In the genomic region with DNA sequence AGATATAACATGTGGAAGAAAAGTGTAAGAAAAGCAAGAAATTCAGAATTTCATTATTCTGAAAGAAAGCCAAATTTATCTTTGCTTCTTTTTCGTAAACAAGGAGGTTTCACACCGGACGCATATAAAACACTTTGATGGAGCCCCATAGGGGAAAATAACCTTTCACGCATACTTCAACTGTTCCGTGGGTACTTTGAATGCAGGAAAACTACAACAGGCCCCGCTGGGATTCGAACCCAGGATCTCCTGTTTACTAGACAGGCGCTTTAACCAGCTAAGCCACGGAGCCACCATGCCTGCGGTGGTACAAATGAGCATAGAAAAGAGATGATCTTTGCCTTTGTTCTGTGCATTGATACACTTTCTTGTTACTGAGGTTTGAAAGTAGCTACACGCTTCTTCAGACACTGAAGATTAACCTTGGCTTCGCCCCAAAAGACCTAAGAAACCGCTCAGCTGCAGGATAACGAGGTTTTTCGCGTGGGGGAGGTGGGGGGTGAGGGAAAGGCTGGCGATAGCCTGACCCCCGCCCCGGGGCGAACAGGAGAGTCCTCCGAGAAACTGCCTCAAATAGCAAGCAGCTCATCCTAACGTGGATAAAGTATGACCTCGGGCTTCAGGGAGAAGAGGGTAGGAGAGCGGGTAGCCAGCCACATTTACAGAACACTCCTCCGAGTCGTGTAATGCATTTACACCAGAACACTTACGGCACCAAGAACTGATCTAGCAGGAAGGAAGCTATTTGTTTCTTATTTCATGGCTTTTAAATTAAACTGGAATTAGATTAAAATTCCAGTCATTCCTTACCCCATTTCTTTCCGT, we compare ENCODE assay signal across 8 cellular contexts. TPM values are rescaled to one million over a fixed set of nuclear protein-coding genes. Genes with fewer than 3 reads are reported as not detected.
DNase-seq lines count a peak whose midpoint lies in the region; ATAC-seq and TF ChIP-seq lines count a peak whose summit lies in the region.

No MANE protein-coding gene starts in this region.

- TF ChIP-seq CTCF in left lung (IDR thresholded peaks at IDR 0.05), result no peak

- intact Hi-C loops in dendritic cell treated with granulocyte-macrophage colony-stimulating factor and Interleukin-4, amounts not matched to agents 40 ng/mL and 50 ng/mL, for 4 days (cut with micrococcal nuclease), result loop anchor here (1.0 kb wide), 1 partner anchor 39 kb away; no protein-coding TSS in a partner anchor
- intact Hi-C loops in left lung (cut with DNase I), result no loop called here

- no peaks in the 10 kb centered on the region for H3K9me3 Mint-ChIP-seq in activated CD4-positive, alpha-beta T cell treated with anti-CD3 and anti-CD28 coated beads, Interleukin-2, amount 10 ng/mL, durations not matched to agents 7 days and 5 days
- no peaks in the 10 kb centered on the region for H3K9me3 Mint-ChIP-seq in dendritic cell treated with granulocyte-macrophage colony-stimulating factor and Interleukin-4, amounts not matched to agents 40 ng/mL and 50 ng/mL, for 4 days

- no peaks in the 10 kb centered on the region for H3K36me3 ChIP-seq in left lung

- H3K27ac Mint-ChIP-seq in activated CD4-positive, alpha-beta T cell treated with anti-CD3 and anti-CD28 coated beads, Interleukin-2, amount 10 ng/mL, durations not matched to agents 7 days and 5 days, result peak overlapping the region; percentile 90
- H3K27ac Mint-ChIP-seq in dendritic cell treated with granulocyte-macrophage colony-stimulating factor and Interleukin-4, amounts not matched to agents 40 ng/mL and 50 ng/mL, for 4 days, result peak overlapping the region; percentile 85

- peak; percentile 40 for DNase-seq in DMS79 treated with DMSO at 0.1 percent for 48 hours (lab: John Stamatoyannopoulos, UW)
- peak; percentile 90 for DNase-seq in NCI-H526 treated with DMSO at 0.1 percent for 48 hours (lab: John Stamatoyannopoulos, UW)
- peak; percentile 91 for DNase-seq in activated CD4-positive, alpha-beta T cell treated with anti-CD3 and anti-CD28 coated beads, Interleukin-2, amount 10 ng/mL, durations not matched to agents 7 days and 5 days
- DNase-seq in left lung, result peak in 1 of 2 donors; percentile 85
- DNase-seq in stimulated activated CD4-positive, alpha-beta T cell treated with anti-CD3 and anti-CD28 coated beads, Interleukin-2, amount 100 ng/mL, for 4 hours (ENCODE audit: low read depth), result peak; percentile 91

- H3K27me3 ChIP-seq in left lung, result no peaks in the 10 kb centered on the region

- H3K9me3 ChIP-seq in left lung, result no peaks in the 10 kb centered on the region

- peaks cover 9 to 22% of the 10 kb centered on the region in 2 donors for H3K4me1 ChIP-seq in left lung

- H3K27me3 Mint-ChIP-seq in activated CD4-positive, alpha-beta T cell treated with anti-CD3 and anti-CD28 coated beads, Interleukin-2, amount 10 ng/mL, durations not matched to agents 7 days and 5 days, result peaks cover 2% of the 10 kb centered on the region
- no peaks in the 10 kb centered on the region for H3K27me3 Mint-ChIP-seq in dendritic cell treated with granulocyte-macrophage colony-stimulating factor and Interleukin-4, amounts not matched to agents 40 ng/mL and 50 ng/mL, for 4 days

- no peaks in the 10 kb centered on the region for H3K36me3 Mint-ChIP-seq in activated CD4-positive, alpha-beta T cell treated with anti-CD3 and anti-CD28 coated beads, Interleukin-2, amount 10 ng/mL, durations not matched to agents 7 days and 5 days (ENCODE audit: low read depth)
- peaks cover 15% of the 10 kb centered on the region for H3K36me3 Mint-ChIP-seq in dendritic cell treated with granulocyte-macrophage colony-stimulating factor and Interleukin-4, amounts not matched to agents 40 ng/mL and 50 ng/mL, for 4 days (ENCODE audit: low read depth)

- CTCF ChIA-PET in activated CD4-positive, alpha-beta T cell treated with anti-CD3 and anti-CD28 coated beads, Interleukin-2, amount 10 ng/mL, durations not matched to agents 7 days and 5 days (lab: Charles Lee), result interaction anchor here (0.8 to 2.5 kb wide), 11 partner anchors 10 to 211 kb away, joined by 3 to 8 read pairs (median 3); no protein-coding TSS in a partner anchor

- ATAC-seq in HG03439 (IDR thresholded peaks at IDR 0.05; ENCODE audit: unreplicated experiment) (peak; percentile 32), left lung (peak; percentile 58), HG03469 (IDR thresholded peaks at IDR 0.05; ENCODE audit: unreplicated experiment) (no peak)

- H3K4me3 ChIP-seq in left lung, result peak overlapping the region; percentile 52

- H3K4me3 Mint-ChIP-seq in activated CD4-positive, alpha-beta T cell treated with anti-CD3 and anti-CD28 coated beads, Interleukin-2, amount 10 ng/mL, durations not matched to agents 7 days and 5 days, result peak overlapping the region; percentile 90
- H3K4me3 Mint-ChIP-seq in dendritic cell treated with granulocyte-macrophage colony-stimulating factor and Interleukin-4, amounts not matched to agents 40 ng/mL and 50 ng/mL, for 4 days, result peak overlapping the region; percentile 96

- peaks cover 47% of the 10 kb centered on the region for H3K4me1 Mint-ChIP-seq in activated CD4-positive, alpha-beta T cell treated with anti-CD3 and anti-CD28 coated beads, Interleukin-2, amount 10 ng/mL, durations not matched to agents 7 days and 5 days
- peaks cover 43% of the 10 kb centered on the region for H3K4me1 Mint-ChIP-seq in dendritic cell treated with granulocyte-macrophage colony-stimulating factor and Interleukin-4, amounts not matched to agents 40 ng/mL and 50 ng/mL, for 4 days (ENCODE audit: low read depth)

- H3K27ac ChIP-seq in left lung, result peak overlapping the region; percentile 62 to 86

- POLR2A ChIA-PET in activated CD4-positive, alpha-beta T cell treated with anti-CD3 and anti-CD28 coated beads, Interleukin-2, amount 10 ng/mL, durations not matched to agents 7 days and 5 days (lab: Charles Lee), result no interaction called here

RNA-seq across cellular contexts. Expression of gene HMGN4, which starts 5.3 kb away (rescaled TPM):
- 10 to 100 TPM; 85.7 to 93.0 TPM for total RNA-seq in activated CD4-positive, alpha-beta T cell treated with anti-CD3 and anti-CD28 coated beads, Interleukin-2, amount 10 ng/mL, durations not matched to agents 7 days and 5 days
- total RNA-seq in left lung, result 10 to 100 TPM; 41.2 to 47.2 TPM

RNA-seq across cellular contexts. Expression of gene BTN1A1, which starts 32.8 kb away (rescaled TPM):
- not detected for total RNA-seq in activated CD4-positive, alpha-beta T cell treated with anti-CD3 and anti-CD28 coated beads, Interleukin-2, amount 10 ng/mL, durations not matched to agents 7 days and 5 days
- total RNA-seq in left lung, result not detected
